ENCODE assay signal across 8 cellular contexts in genomic region chr9:133113163-133113927, GRCh38. TPM values are rescaled to one million over a fixed set of nuclear protein-coding genes. Genes with fewer than 3 reads are reported as not detected.
A peak's percentile ranks its signal among the peaks of the same experiment; 100 is the strongest.
DNase-seq lines count a peak whose midpoint lies in the region; ATAC-seq and TF ChIP-seq lines count a peak whose summit lies in the region.

No MANE protein-coding gene starts in this region.

- ATAC-seq in left colon (peak; percentile 22), HG03565 (IDR thresholded peaks at IDR 0.05; ENCODE audit: unreplicated experiment) (no peak), GM18517 (IDR thresholded peaks at IDR 0.05; ENCODE audit: unreplicated experiment) (no peak)
- no peak for ATAC-seq in stimulated activated naive CD8-positive, alpha-beta T cell treated with anti-CD3 and anti-CD28 coated beads, Interleukin-15, amount 100 ng/mL, for 72 hours

- H3K27ac Mint-ChIP-seq in stimulated activated naive CD8-positive, alpha-beta T cell treated with anti-CD3 and anti-CD28 coated beads, Interleukin-15, amount 100 ng/mL, for 72 hours = peak overlapping the region; percentile 65 to 95

- no peaks in the 10 kb centered on the region for H3K9me3 ChIP-seq in Loucy (ENCODE audit: insufficient read depth, low read depth, low read length)

- intact Hi-C loops in left colon (cut with DNase I, micrococcal nuclease) = no loop called here

- no peak overlapping the region for H2AFZ ChIP-seq in Loucy (ENCODE audit: low read length)

- DNase-seq in left colon (peak in 1 of 2 donors; percentile 35), 8988T (no peak), DMS53 (lab: John Stamatoyannopoulos, UW) (no peak)
- DNase-seq in stimulated activated naive CD8-positive, alpha-beta T cell treated with anti-CD3 and anti-CD28 coated beads, Interleukin-15, amount 100 ng/mL, for 72 hours = no peak

- H3K9ac ChIP-seq in Loucy (ENCODE audit: low read depth, low read length, poor library complexity, severe bottlenecking) = peak overlapping the region; percentile 62

- H3K4me3 ChIP-seq in Loucy (ENCODE audit: low read length, poor library complexity, severe bottlenecking) = peak overlapping the region; percentile 31

- H3K27ac ChIP-seq in angular gyrus (ENCODE audit: low read depth, low read length) = peak overlapping the region; percentile 81

- no peaks in the 10 kb centered on the region for H3K27me3 Mint-ChIP-seq in stimulated activated naive CD8-positive, alpha-beta T cell treated with anti-CD3 and anti-CD28 coated beads, Interleukin-15, amount 100 ng/mL, for 72 hours

- H3K4me1 ChIP-seq in Loucy (ENCODE audit: insufficient read depth, low read length, poor library complexity, severe bottlenecking) = peaks cover 39% of the 10 kb centered on the region

- peaks cover 69% of the 10 kb centered on the region for H3K4me1 Mint-ChIP-seq in stimulated activated naive CD8-positive, alpha-beta T cell treated with anti-CD3 and anti-CD28 coated beads, Interleukin-15, amount 100 ng/mL, for 72 hours

- peaks cover 66% of the 10 kb centered on the region for H4K20me1 ChIP-seq in Loucy (ENCODE audit: insufficient read depth, low read length, poor library complexity, severe bottlenecking)

- H3K9me3 Mint-ChIP-seq in stimulated activated naive CD8-positive, alpha-beta T cell treated with anti-CD3 and anti-CD28 coated beads, Interleukin-15, amount 100 ng/mL, for 72 hours = no peaks in the 10 kb centered on the region

- no peak for TF ChIP-seq CTCF in Loucy (conservative IDR thresholded peaks at IDR 0.05; ENCODE audit: low read length)

- no peaks in the 10 kb centered on the region for H3K27me3 ChIP-seq in Loucy (ENCODE audit: insufficient read depth, low read length, poor library complexity, severe bottlenecking)

- no peaks in the 10 kb centered on the region for H3K9me2 ChIP-seq in Loucy (replicated peaks; ENCODE audit: low read depth, low read length)

- H3F3A ChIP-seq in Loucy (ENCODE audit: low read depth) = no peaks in the 10 kb centered on the region

- H3K4me3 Mint-ChIP-seq in stimulated activated naive CD8-positive, alpha-beta T cell treated with anti-CD3 and anti-CD28 coated beads, Interleukin-15, amount 100 ng/mL, for 72 hours = peak overlapping the region; percentile 67 to 68

- H3K36me3 ChIP-seq in Loucy (ENCODE audit: insufficient read depth, low read length) = peaks cover 37% of the 10 kb centered on the region; the same call in 1 of the 2 replicates

- peaks cover 67% of the 10 kb centered on the region for H3K79me2 ChIP-seq in Loucy (ENCODE audit: insufficient read depth, low read length)

- H3K4me2 ChIP-seq in Loucy (ENCODE audit: low read depth, low read length, poor library complexity, severe bottlenecking) = peak overlapping the region; percentile 66

RNA-seq across cellular contexts. Expression of gene RALGDS, which starts 7.7 kb away (rescaled TPM):
- total RNA-seq in left colon = 10 to 100 TPM; 29.1 to 49.1 TPM

RNA-seq across cellular contexts. Expression of gene GBGT1, which starts 50.4 kb away (rescaled TPM):
- 1 to 10 TPM; 4.9 to 5.5 TPM for total RNA-seq in left colon

RNA-seq across cellular contexts. Expression of gene CEL, which starts 51.6 kb away (rescaled TPM):
- total RNA-seq in left colon = 1 to 10 TPM in 1 of 2 donors, under 1 TPM in 1; 0.64 to 2.4 TPM
